20 cellular contexts compared by ENCODE assay signal in genomic region chr12:14573118-14573517, GRCh38. TPM values are rescaled to one million over a fixed set of nuclear protein-coding genes. Genes with fewer than 3 reads are reported as not detected.
"Had no signal": no experiment of that assay in that cellular context is flagged by ENCODE, and none has a peak within 500 bp of the region (broad histone marks: within the 10 kb centered on the region; RNA-seq: fewer than 3 reads in every experiment).

No MANE protein-coding gene starts in this region.

- H3K4me1 ChIP-seq: Peyer's patch had no signal

- H3K9me2 ChIP-seq: SK-N-SH had no signal

- H3K27me3 ChIP-seq: Peyer's patch had no signal

- DNase-seq: KBM-7, NCI-H1048, NCI-H1105, NCI-H1417, NCI-H1436 treated with DMSO at 0.1 percent for 48 hours, NCI-H1694, NCI-H187 treated with DMSO at 0.1 percent for 48 hours, NCI-H2081, NCI-H2107, NCI-H226, NCI-H510A, NCI-H524 treated with DMSO at 0.1 percent for 48 hours, NCI-H69, NCI-H774, PC-9, Peyer's patch, SHP77, SK-N-SH, SW 1271 had no signal

- H3K27ac ChIP-seq: PC-9, Peyer's patch had no signal

- H3K9me3 ChIP-seq: Peyer's patch, SK-N-SH had no signal

- H2AFZ ChIP-seq: PC-9 had no signal

- H3K36me3 ChIP-seq: Peyer's patch had no signal

- H3K4me2 ChIP-seq: PC-9, SK-N-SH had no signal

- H3K4me3 ChIP-seq: PC-9, Peyer's patch had no signal

RNA-seq across cellular contexts. Expression of gene PLBD1, which starts 5.4 kb away (rescaled TPM):
- total RNA-seq: MCF 10A had no signal
